8 cellular contexts compared by ENCODE assay signal in genomic region chr7:20229652-20230500, GRCh38. TPM values are rescaled to one million over a fixed set of nuclear protein-coding genes. Genes with fewer than 3 reads are reported as not detected.
A peak's percentile ranks its signal among the peaks of the same experiment; 100 is the strongest.
DNase-seq lines count a peak whose midpoint lies in the region; ATAC-seq, FAIRE-seq and TF ChIP-seq lines count a peak whose summit lies in the region.
"Had no signal": no experiment of that assay in that cellular context is flagged by ENCODE, and none has a peak within 500 bp of the region (broad histone marks: within the 10 kb centered on the region; RNA-seq: fewer than 3 reads in every experiment).

No MANE protein-coding gene starts in this region.

- H3K4me3 ChIP-seq in gastroesophageal sphincter (no peak overlapping the region), smooth muscle cell (no peak overlapping the region)

- no peaks in the 10 kb centered on the region for H3K36me3 ChIP-seq in gastroesophageal sphincter
- H3K36me3 ChIP-seq in smooth muscle cell (ENCODE audit: low read depth) = no peaks in the 10 kb centered on the region

- no peak overlapping the region for H2AFZ ChIP-seq in smooth muscle cell (ENCODE audit: low read depth)

- DNase-seq in HCEC 1CT (peak; percentile 94), SW 1271 (lab: John Stamatoyannopoulos, UW) (peak; percentile 74 to 94), smooth muscle cell of the brain vasculature (ENCODE audit: low read depth, low spot score) (peak; percentile 87), smooth muscle cell (lab: John Stamatoyannopoulos, UW; ENCODE audit: unreplicated experiment) (no peak), GM12892 (ENCODE audit: insufficient read length) (no peak), NCI-H2107 treated with DMSO at 0.1 percent for 48 hours (lab: John Stamatoyannopoulos, UW; ENCODE audit: unreplicated experiment) (no peak)
- DNase-seq: RPMI8226 had no signal

- 35 to 48% methylated on average over 7 of the region's 7 CpGs for WGBS in gastroesophageal sphincter (ENCODE audit: low coverage in 1 of 2), 2 donors
- 68% methylated on average over 7 of the region's 7 CpGs for WGBS in smooth muscle cell (ENCODE audit: low lambda C conversion rate)

- no peaks in the 10 kb centered on the region for H3K4me1 ChIP-seq in gastroesophageal sphincter
- no peaks in the 10 kb centered on the region for H3K4me1 ChIP-seq in smooth muscle cell (ENCODE audit: low read depth)

- peak; percentile 86 for ATAC-seq in gastroesophageal sphincter

- H3K9ac ChIP-seq in smooth muscle cell (ENCODE audit: low read depth) = no peak overlapping the region

- H3K27ac ChIP-seq in gastroesophageal sphincter = peak overlapping the region in 1 of 4 donors; percentile 21
- no peak overlapping the region for H3K27ac ChIP-seq in smooth muscle cell (ENCODE audit: low read depth)

- H3K79me2 ChIP-seq in smooth muscle cell (ENCODE audit: low read depth) = no peaks in the 10 kb centered on the region

- no peak overlapping the region for H3K4me2 ChIP-seq in smooth muscle cell

- no peaks in the 10 kb centered on the region for H4K20me1 ChIP-seq in smooth muscle cell (ENCODE audit: low read depth)

- H3F3A ChIP-seq in smooth muscle cell (ENCODE audit: low read depth) = no peaks in the 10 kb centered on the region

- H3K9me3 ChIP-seq in gastroesophageal sphincter (no peaks in the 10 kb centered on the region), smooth muscle cell (replicated peaks; ENCODE audit: low read depth) (no peaks in the 10 kb centered on the region)

- no peak for TF ChIP-seq EP300 in gastroesophageal sphincter (IDR thresholded peaks at IDR 0.05)

- no peak for TF ChIP-seq CTCF in gastroesophageal sphincter (IDR thresholded peaks at IDR 0.05)
- TF ChIP-seq CTCF in smooth muscle cell (IDR thresholded peaks at IDR 0.05; ENCODE audit: borderline replicate concordance, insufficient read depth, poor library complexity, severe bottlenecking) = no peak

- H3K27me3 ChIP-seq in gastroesophageal sphincter = no peaks in the 10 kb centered on the region
- H3K27me3 ChIP-seq in smooth muscle cell (ENCODE audit: low read depth) = no peaks in the 10 kb centered on the region

- FAIRE-seq in GM12892 (lab: Jason Lieb, UNC) = no peak

- TF ChIP-seq POLR2A in gastroesophageal sphincter (IDR thresholded peaks at IDR 0.05) = no peak
- no peak for TF ChIP-seq POLR2A in GM12892 (IDR thresholded peaks at IDR 0.05; ENCODE audit: low read depth, low read length)

RNA-seq across cellular contexts. Expression of gene MACC1, which starts 12.7 kb away (rescaled TPM):
- 1 to 10 TPM in 1 of 4 donors, under 1 TPM in 3; under 0.01 to 2.9 (median 0.25) TPM for total RNA-seq in gastroesophageal sphincter
- 1.3 and 2.9 TPM in 2 replicates for total RNA-seq in smooth muscle cell
- 0.33 TPM in 1 of 2 replicates, not detected in the other for polyA plus RNA-seq in smooth muscle cell
- 12.8 TPM for polyA plus RNA-seq in GM12892 (2012; ENCODE audit: missing spikeins)

Comparison
In these comparisons a context has a peak if more than half of its experiments do, and no peak if none do; other contexts are left out.
1. DNase-seq: peak in HCEC 1CT (single experiment), SW 1271 (2 of 2) and smooth muscle cell of the brain vasculature (single experiment); none in smooth muscle cell (single experiment), GM12892 (single experiment) and NCI-H2107 treated with DMSO at 0.1 percent for 48 hours (single experiment).